17 cellular contexts compared by ENCODE assay signal in genomic region chr6:86619428-86619827, GRCh38.
"Had no signal": no experiment of that assay in that cellular context is flagged by ENCODE, and none has a peak within 500 bp of the region (broad histone marks: within the 10 kb centered on the region; RNA-seq: fewer than 3 reads in every experiment).

No MANE protein-coding gene starts in this region.

- H3K36me3 ChIP-seq: stomach, suprapubic skin, thoracic aorta, thyroid gland, tibial artery, tibial nerve, transverse colon, upper lobe of left lung, upper lobe of right lung, uterus, vagina had no signal

- H3K27ac ChIP-seq: stomach, suprapubic skin, testis, thoracic aorta, thyroid gland, tibial artery, tibial nerve, transverse colon, upper lobe of left lung, upper lobe of right lung, uterus, vagina had no signal

- H3K4me3 ChIP-seq: stomach, suprapubic skin, testis, thoracic aorta, thyroid gland, tibial artery, tibial nerve, transverse colon, upper lobe of left lung, upper lobe of right lung, uterus, vagina had no signal

- H3K9me3 ChIP-seq: testis, thoracic aorta, thyroid gland, tibial artery, upper lobe of right lung, vagina had no signal

- ATAC-seq: stimulated activated effector memory CD8-positive, alpha-beta T cell treated with anti-CD3 and anti-CD28 coated beads, Interleukin-12 subunit alpha, Interleukin-12 subunit beta, amount 100 ng/mL, for 72 hours; stimulated activated memory B cell treated with anti-CD40 and anti-IgM and Interleukin-4, amounts not matched to agents 10 μg/mL and 1 μg/mL and 100 μg/mL, for 72 hours; stimulated activated naive B cell treated with anti-CD40 and anti-IgM and Interleukin-4, amounts not matched to agents 10 μg/mL and 1 μg/mL and 100 μg/mL, for 72 hours; stimulated activated naive CD8-positive, alpha-beta T cell treated with anti-CD3 and anti-CD28 coated beads, Interleukin-15, amount 100 ng/mL, for 72 hours; stimulated activated naive CD8-positive, alpha-beta T cell treated with anti-CD3 and anti-CD28 coated beads, Interleukin-15, Interleukin-2, amounts not matched to agents 100 U/mL and 50 U/mL, for 24 hours; upper lobe of right lung had no signal

- H3K4me1 ChIP-seq: stomach, suprapubic skin, testis, thyroid gland, tibial artery, tibial nerve, transverse colon, upper lobe of left lung, upper lobe of right lung, uterus, vagina had no signal
